1 cellular context compared by ENCODE assay signal in the genomic region with DNA sequence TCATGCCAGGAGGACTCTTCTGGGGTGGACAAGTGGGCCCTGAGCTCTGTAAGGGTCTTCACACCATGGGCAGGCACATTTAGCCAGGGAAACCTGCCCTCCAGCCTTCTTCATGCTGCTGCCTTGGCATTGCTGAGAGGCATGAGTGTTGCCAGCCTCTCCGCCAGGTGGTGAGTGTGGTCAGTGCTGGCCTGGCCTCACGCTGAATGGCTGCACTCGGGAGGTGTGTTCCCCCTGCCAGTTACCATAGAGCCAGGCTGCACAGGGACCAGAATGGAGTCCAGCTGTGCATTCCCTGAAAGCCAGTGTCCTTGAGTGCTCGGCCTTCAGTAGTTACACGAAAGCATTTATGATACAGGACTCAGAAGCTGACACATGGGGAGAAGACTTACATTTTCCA.
TF ChIP-seq lines count a peak whose summit lies in the region.

No MANE protein-coding gene starts in this region.

TF ChIP-seq in HCT116, 20 proteins besides CTCF, POLR2A, EP300 and RAD21:
- TF ChIP-seq SIN3A (IDR thresholded peaks at IDR 0.05; ENCODE audit: low read depth), result no peak
TF ChIP-seq in HCT116: peak in this region for 0.
